In genomic region chr2:64859208-64860161, GRCh38 we compare ENCODE assay signal across 9 cellular contexts.
DNase-seq lines count a peak whose midpoint lies in the region; ATAC-seq, FAIRE-seq and TF ChIP-seq lines count a peak whose summit lies in the region.
"Had no signal": no experiment of that assay in that cellular context is flagged by ENCODE, and none has a peak within 500 bp of the region (broad histone marks: within the 10 kb centered on the region; RNA-seq: fewer than 3 reads in every experiment).

No MANE protein-coding gene starts in this region.

- intact Hi-C loops in Right ventricle myocardium superior (cut with DNase I): loop anchor here (5.0 kb wide), 2 partner anchors 92 to 107 kb away; no protein-coding TSS in a partner anchor

- peak overlapping the region in 2 of 4 donors; percentile 37 to 47 for H3K4me3 Mint-ChIP-seq in CD4-positive, CD25-positive, alpha-beta regulatory T cell
- peak overlapping the region; percentile 46 for H3K4me3 Mint-ChIP-seq in activated naive CD8-positive, alpha-beta T cell
- H3K4me3 Mint-ChIP-seq: T-helper 1 cell treated with Interleukin-12 subunit alpha and Interleukin-12 subunit beta and Interleukin-4 antibody, amounts not matched to agents 30 μg/mL and 1 μg/mL, for 36 hours had no signal

- H3K4me3 ChIP-seq in CD4-positive, CD25-positive, alpha-beta regulatory T cell (ENCODE audit: low read depth, low read length): no peak overlapping the region
- peak overlapping the region; percentile 54 for H3K4me3 ChIP-seq in osteoblast (ENCODE audit: insufficient read depth, low read length)

- no peaks in the 10 kb centered on the region for H3K9me3 Mint-ChIP-seq in CD4-positive, CD25-positive, alpha-beta regulatory T cell
- no peaks in the 10 kb centered on the region for H3K9me3 Mint-ChIP-seq in activated naive CD8-positive, alpha-beta T cell (ENCODE audit: low read depth)
- H3K9me3 Mint-ChIP-seq: T-helper 1 cell treated with Interleukin-12 subunit alpha and Interleukin-12 subunit beta and Interleukin-4 antibody, amounts not matched to agents 30 μg/mL and 1 μg/mL, for 36 hours had no signal

- no peaks in the 10 kb centered on the region for H3K79me2 ChIP-seq in osteoblast (ENCODE audit: insufficient read depth, low read length)

- H3K27me3 ChIP-seq in CD4-positive, CD25-positive, alpha-beta regulatory T cell (ENCODE audit: control insufficient read depth, insufficient read depth, low read length): peaks cover 2% of the 10 kb centered on the region
- H3K27me3 ChIP-seq in osteoblast (ENCODE audit: insufficient read depth, low read length): no peaks in the 10 kb centered on the region

- peak overlapping the region; percentile 29 for H2AFZ ChIP-seq in osteoblast (ENCODE audit: low read length)

- H4K20me1 ChIP-seq in osteoblast (ENCODE audit: insufficient read depth, low read length): no peaks in the 10 kb centered on the region

- peaks cover 5% of the 10 kb centered on the region for H3K27me3 Mint-ChIP-seq in CD4-positive, CD25-positive, alpha-beta regulatory T cell
- H3K27me3 Mint-ChIP-seq in activated naive CD8-positive, alpha-beta T cell: peaks cover 5% of the 10 kb centered on the region

- no peak for TF ChIP-seq CTCF in osteoblast (IDR thresholded peaks at IDR 0.05; ENCODE audit: extremely low read depth, low read depth, low read length)

- H3K36me3 Mint-ChIP-seq in CD4-positive, CD25-positive, alpha-beta regulatory T cell: no peaks in the 10 kb centered on the region
- H3K36me3 Mint-ChIP-seq in activated naive CD8-positive, alpha-beta T cell: no peaks in the 10 kb centered on the region

- DNase-seq in CD4-positive, CD25-positive, alpha-beta regulatory T cell: no peak
- peak; percentile 36 for DNase-seq in GM19239 (ENCODE audit: insufficient read length, low spot score)
- peak; percentile 48 for DNase-seq in NCI-H1105 (lab: John Stamatoyannopoulos, UW)
- peak; percentile 95 for DNase-seq in Right ventricle myocardium superior
- peak; percentile 99 for DNase-seq in osteoblast (ENCODE audit: insufficient read length, low spot score, missing footprints)
- DNase-seq in activated CD8-positive, alpha-beta memory T cell treated with anti-CD3 and anti-CD28 coated beads, Interleukin-2, amount 50 U/mL, for 48 hours: no peak

- H3K4me2 ChIP-seq in osteoblast (ENCODE audit: insufficient read depth, low read length): peak overlapping the region; percentile 64

- no peaks in the 10 kb centered on the region for H3K36me3 ChIP-seq in CD4-positive, CD25-positive, alpha-beta regulatory T cell (ENCODE audit: control insufficient read depth, insufficient read depth, low read length)
- no peaks in the 10 kb centered on the region for H3K36me3 ChIP-seq in osteoblast (ENCODE audit: insufficient read depth, low read length)

- H3K9me3 ChIP-seq in CD4-positive, CD25-positive, alpha-beta regulatory T cell (ENCODE audit: control insufficient read depth in 2 of 2, low read length in 2 of 2): no peaks in the 10 kb centered on the region
- no peaks in the 10 kb centered on the region for H3K9me3 ChIP-seq in osteoblast (ENCODE audit: low read depth, low read length)

- no peak overlapping the region for H3K27ac ChIP-seq in CD4-positive, CD25-positive, alpha-beta regulatory T cell (ENCODE audit: insufficient read depth, low read length, poor library complexity, severe bottlenecking)
- peak overlapping the region; percentile 90 for H3K27ac ChIP-seq in osteoblast (ENCODE audit: low read depth, low read length)

- peak overlapping the region in 2 of 3 donors; percentile 51 to 72 for H3K27ac Mint-ChIP-seq in CD4-positive, CD25-positive, alpha-beta regulatory T cell
- H3K27ac Mint-ChIP-seq in activated naive CD8-positive, alpha-beta T cell: no peak overlapping the region
- H3K27ac Mint-ChIP-seq: T-helper 1 cell treated with Interleukin-12 subunit alpha and Interleukin-12 subunit beta and Interleukin-4 antibody, amounts not matched to agents 30 μg/mL and 1 μg/mL, for 36 hours had no signal

- peaks cover 0 to 4% (median 1%) of the 10 kb centered on the region in 4 donors for H3K4me1 Mint-ChIP-seq in CD4-positive, CD25-positive, alpha-beta regulatory T cell
- peaks cover 5% of the 10 kb centered on the region for H3K4me1 Mint-ChIP-seq in activated naive CD8-positive, alpha-beta T cell (ENCODE audit: low read depth)

- peak; percentile 21 for FAIRE-seq in GM19239 (lab: Jason Lieb, UNC)

- peaks cover 7% of the 10 kb centered on the region for H3K4me1 ChIP-seq in CD4-positive, CD25-positive, alpha-beta regulatory T cell (ENCODE audit: control insufficient read depth, insufficient read depth, low read length, poor library complexity, severe bottlenecking)
- H3K4me1 ChIP-seq in osteoblast (ENCODE audit: insufficient read depth, low read length): peaks cover 46% of the 10 kb centered on the region

- no peak for ATAC-seq in CD4-positive, CD25-positive, alpha-beta regulatory T cell (ENCODE audit: low read depth in 2 of 2)
- ATAC-seq in Right ventricle myocardium superior (ENCODE audit: poor library complexity): peak; percentile 90
- ATAC-seq in HG03039 (IDR thresholded peaks at IDR 0.05; ENCODE audit: unreplicated experiment): no peak

Comparison
In these comparisons a context has a peak if more than half of its experiments do, and no peak if none do; other contexts are left out.
1. DNase-seq: peak in GM19239 (single experiment), NCI-H1105 (single experiment), Right ventricle myocardium superior (single experiment) and osteoblast (single experiment); none in CD4-positive, CD25-positive, alpha-beta regulatory T cell (0 of 3) and activated CD8-positive, alpha-beta memory T cell treated with anti-CD3 and anti-CD28 coated beads, Interleukin-2, amount 50 U/mL, for 48 hours (single experiment).